ENCODE assay signal across 8 cellular contexts in genomic region chr1:21651214-21652042, GRCh38. TPM values are rescaled to one million over a fixed set of nuclear protein-coding genes. Genes with fewer than 3 reads are reported as not detected.
DNase-seq lines count a peak whose midpoint lies in the region; ATAC-seq and TF ChIP-seq lines count a peak whose summit lies in the region.

No MANE protein-coding gene starts in this region.

- CTCF ChIA-PET in activated CD8-positive, alpha-beta T cell treated with anti-CD3 and anti-CD28 coated beads for 36 hours (lab: Charles Lee) = interaction anchor here (1.5 kb wide), 1 partner anchor 312 kb away, joined by 3 read pairs; no protein-coding TSS in a partner anchor

- no peaks in the 10 kb centered on the region for H3K4me1 ChIP-seq in urinary bladder (ENCODE audit: insufficient read depth)

- POLR2A ChIA-PET in activated CD8-positive, alpha-beta T cell treated with anti-CD3 and anti-CD28 coated beads for 36 hours (lab: Charles Lee) = no interaction called here

- intact Hi-C loops in activated CD8-positive, alpha-beta T cell treated with anti-CD3 and anti-CD28 coated beads for 36 hours (cut with micrococcal nuclease) = no loop called here

- WGBS in urinary bladder = 4% methylated on average over 78 of the region's 80 CpGs

- H3K36me3 Mint-ChIP-seq in activated CD8-positive, alpha-beta T cell treated with anti-CD3 and anti-CD28 coated beads for 36 hours (ENCODE audit: low read depth) = no peaks in the 10 kb centered on the region
- H3K36me3 Mint-ChIP-seq in natural killer cell treated with Interleukin-12 subunit alpha and Interleukin-12 subunit beta and Interleukin-15 and Interleukin-18, amount 100 ng/mL, for 72 hours = no peaks in the 10 kb centered on the region

- peak overlapping the region; percentile 73 for H3K27ac Mint-ChIP-seq in activated CD8-positive, alpha-beta T cell treated with anti-CD3 and anti-CD28 coated beads for 36 hours
- H3K27ac Mint-ChIP-seq in natural killer cell treated with Interleukin-12 subunit alpha and Interleukin-12 subunit beta and Interleukin-15 and Interleukin-18, amount 100 ng/mL, for 72 hours = no peak overlapping the region

- no peaks in the 10 kb centered on the region for H3K36me3 ChIP-seq in urinary bladder (ENCODE audit: insufficient read depth)

- peaks cover 21% of the 10 kb centered on the region for H3K27me3 Mint-ChIP-seq in activated CD8-positive, alpha-beta T cell treated with anti-CD3 and anti-CD28 coated beads for 36 hours
- peaks cover 20 to 27% of the 10 kb centered on the region in 2 donors for H3K27me3 Mint-ChIP-seq in natural killer cell treated with Interleukin-12 subunit alpha and Interleukin-12 subunit beta and Interleukin-15 and Interleukin-18, amount 100 ng/mL, for 72 hours

- no peaks in the 10 kb centered on the region for H3K9me3 Mint-ChIP-seq in activated CD8-positive, alpha-beta T cell treated with anti-CD3 and anti-CD28 coated beads for 36 hours
- no peaks in the 10 kb centered on the region for H3K9me3 Mint-ChIP-seq in natural killer cell treated with Interleukin-12 subunit alpha and Interleukin-12 subunit beta and Interleukin-15 and Interleukin-18, amount 100 ng/mL, for 72 hours

- H3K4me3 ChIP-seq in Jurkat, Clone E6-1 (ENCODE audit: low read length) = peak overlapping the region; percentile 18
- H3K4me3 ChIP-seq in epithelial cell of proximal tubule (ENCODE audit: low read depth, low read length) (peak overlapping the region; percentile 50), urinary bladder (ENCODE audit: low read depth, low read length) (peak overlapping the region; percentile 49)

- no peak for DNase-seq in Jurkat, Clone E6-1 (ENCODE audit: low read depth, low spot score)
- peak; percentile 42 for DNase-seq in activated CD8-positive, alpha-beta T cell treated with anti-CD3 and anti-CD28 coated beads for 36 hours
- no peak for DNase-seq in epithelial cell of proximal tubule (ENCODE audit: low read depth)
- no peak for DNase-seq in natural killer cell treated with Interleukin-12 subunit alpha and Interleukin-12 subunit beta and Interleukin-15 and Interleukin-18, amount 100 ng/mL, for 72 hours (ENCODE audit: low spot score)
- no peak for DNase-seq in A172 (ENCODE audit: low spot score)

- ATAC-seq in activated CD8-positive, alpha-beta T cell treated with anti-CD3 and anti-CD28 coated beads for 36 hours = peak; percentile 71
- peak; percentile 74 to 77 for ATAC-seq in natural killer cell treated with Interleukin-12 subunit alpha and Interleukin-12 subunit beta and Interleukin-15 and Interleukin-18, amount 100 ng/mL, for 72 hours
- no peak for ATAC-seq in GM18870 (IDR thresholded peaks at IDR 0.05; ENCODE audit: unreplicated experiment)

- peak overlapping the region; percentile 84 for H3K4me3 Mint-ChIP-seq in activated CD8-positive, alpha-beta T cell treated with anti-CD3 and anti-CD28 coated beads for 36 hours
- H3K4me3 Mint-ChIP-seq in natural killer cell treated with Interleukin-12 subunit alpha and Interleukin-12 subunit beta and Interleukin-15 and Interleukin-18, amount 100 ng/mL, for 72 hours = peak overlapping the region; percentile 82

- H3K4me1 Mint-ChIP-seq in activated CD8-positive, alpha-beta T cell treated with anti-CD3 and anti-CD28 coated beads for 36 hours (ENCODE audit: low read depth) = peaks cover 8% of the 10 kb centered on the region
- peaks cover 14 to 15% of the 10 kb centered on the region in 2 donors for H3K4me1 Mint-ChIP-seq in natural killer cell treated with Interleukin-12 subunit alpha and Interleukin-12 subunit beta and Interleukin-15 and Interleukin-18, amount 100 ng/mL, for 72 hours (ENCODE audit: low read depth in 2 of 2)

- peak overlapping the region; percentile 53 for H3K27ac ChIP-seq in C4-2B
- no peak overlapping the region for H3K27ac ChIP-seq in urinary bladder (ENCODE audit: low read depth)

- TF ChIP-seq CTCF in C4-2B (conservative IDR thresholded peaks at IDR 0.05) (no peak), epithelial cell of proximal tubule (conservative IDR thresholded peaks at IDR 0.05; ENCODE audit: low read depth, low read length) (no peak)
- no peak for TF ChIP-seq CTCF in activated CD8-positive, alpha-beta T cell treated with anti-CD3 and anti-CD28 coated beads for 36 hours (IDR thresholded peaks at IDR 0.05)

RNA-seq across cellular contexts. Expression of gene RAP1GAP, which starts 17.7 kb away (rescaled TPM):
- 14.9 TPM for polyA plus RNA-seq in Jurkat, Clone E6-1 (2012; ENCODE audit: insufficient read depth, insufficient read length)
- total RNA-seq in activated CD8-positive, alpha-beta T cell treated with anti-CD3 and anti-CD28 coated beads for 36 hours = 1 to 10 TPM; 1.3 to 1.6 TPM
- 0.94 and 2.4 TPM in 2 replicates for total RNA-seq in epithelial cell of proximal tubule
- total RNA-seq in natural killer cell treated with Interleukin-12 subunit alpha and Interleukin-12 subunit beta and Interleukin-15 and Interleukin-18, amount 100 ng/mL, for 72 hours = under 1 TPM in 1 of 2 donors, not detected in 1; 0.19 TPM
- 4.0 TPM for total RNA-seq in urinary bladder
- polyA plus RNA-seq in urinary bladder = 2.1 TPM
- 0.93 and 1.1 TPM in 2 replicates for total RNA-seq in A172 (2014; rRNA removed; shearing (Covaris generic))
